ENCODE assay signal across 8 cellular contexts in the genomic region with DNA sequence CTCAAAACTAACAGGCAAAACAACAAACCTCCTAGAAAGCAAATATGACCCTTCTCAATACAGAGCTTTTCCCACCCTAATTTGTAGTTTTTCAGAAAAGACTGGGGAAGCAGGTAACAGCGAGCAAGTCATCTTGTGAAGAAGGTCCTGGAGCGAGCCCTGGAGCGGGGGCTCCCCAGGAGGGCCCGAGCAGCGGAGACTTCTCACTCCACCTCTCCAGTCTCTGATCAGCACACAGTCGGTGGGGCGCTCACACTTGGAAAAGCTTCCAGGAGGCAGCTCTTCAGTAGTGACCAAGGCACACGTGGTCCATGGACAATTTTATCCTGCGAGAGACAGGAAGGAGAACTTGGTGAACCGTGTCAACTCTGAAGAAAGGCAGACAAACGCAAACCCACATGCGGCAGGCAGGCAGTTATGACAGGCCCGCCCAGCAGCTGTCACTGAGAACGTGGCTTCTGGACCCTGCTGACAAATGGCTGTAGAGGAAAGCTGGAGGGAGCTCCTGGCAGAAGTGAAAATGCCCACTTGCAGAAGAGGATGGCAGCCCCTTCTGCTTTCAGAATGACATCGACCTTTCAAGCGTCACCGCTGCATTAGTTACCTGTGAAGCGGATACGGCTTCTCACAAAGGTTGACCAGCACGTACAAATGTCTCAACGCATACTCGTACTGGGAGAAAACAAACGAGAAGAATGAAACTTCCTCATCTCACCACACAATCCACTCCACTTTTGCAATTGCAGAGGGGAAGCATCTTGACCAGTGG. TPM values are rescaled to one million over a fixed set of nuclear protein-coding genes. Genes with fewer than 3 reads are reported as not detected.
DNase-seq lines count a peak whose midpoint lies in the region; ATAC-seq and TF ChIP-seq lines count a peak whose summit lies in the region.

No MANE protein-coding gene starts in this region.

- DNase-seq in NOMO-1 (lab: John Stamatoyannopoulos, UW; ENCODE audit: unreplicated experiment in 2 of 2) (peak; percentile 93 to 99), mucosa of descending colon (peak; percentile 31 to 70 (median 41)), OCI-M2 (lab: John Stamatoyannopoulos, UW; ENCODE audit: unreplicated experiment) (no peak), erythroblast (lab: John Stamatoyannopoulos, UW) (no peak), NCI-H1105 (lab: John Stamatoyannopoulos, UW) (no peak), lower leg skin (ENCODE audit: low spot score in 2 of 2) (no peak)

- WGBS in lower leg skin, 2 donors, result 82 to 87% methylated on average over 23 of the region's 23 CpGs

- no peaks in the 10 kb centered on the region for H3K4me1 ChIP-seq in mucosa of descending colon (ENCODE audit: low read depth)

- no peaks in the 10 kb centered on the region for H3K36me3 ChIP-seq in mucosa of descending colon (ENCODE audit: low read depth)

- no peak overlapping the region for H3K4me3 ChIP-seq in mucosa of descending colon
- no peak overlapping the region for H3K4me3 ChIP-seq in lower leg skin (ENCODE audit: low read depth, poor library complexity, severe bottlenecking)

- TF ChIP-seq CTCF in mucosa of descending colon (IDR thresholded peaks at IDR 0.05) (no peak), lower leg skin (IDR thresholded peaks at IDR 0.05) (no peak)

- TF ChIP-seq POLR2A in erythroblast (IDR thresholded peaks at IDR 0.05; ENCODE audit: low read length), result no peak
- no peak for TF ChIP-seq POLR2A in lower leg skin (IDR thresholded peaks at IDR 0.05)

- H3K9me3 ChIP-seq in mucosa of descending colon, result no peaks in the 10 kb centered on the region

- intact Hi-C loops in mucosa of descending colon (cut with DNase I, micrococcal nuclease), result no loop called here
- intact Hi-C loops in lower leg skin (cut with DNase I; ENCODE audit: low total_unique reads), result no loop called here

- ATAC-seq in GM18861 (IDR thresholded peaks at IDR 0.05; ENCODE audit: unreplicated experiment) (peak; percentile 92), HG02678 (IDR thresholded peaks at IDR 0.05; ENCODE audit: unreplicated experiment) (peak; percentile 96), mucosa of descending colon (peak; percentile 84)

RNA-seq across cellular contexts. Expression of a gene that starts 44.2 kb away (rescaled TPM):
- total RNA-seq in mucosa of descending colon, result 100 to 1,000 TPM in 1 of 3 donors, 10 to 100 TPM in 2; 86.8 to 103 (median 94.3) TPM
- total RNA-seq in lower leg skin, result 10 to 100 TPM; 36.5 to 48.0 (median 41.3) TPM

Comparison
In these comparisons a context has a peak if more than half of its experiments do, and no peak if none do; other contexts are left out.
1. DNase-seq: peak in NOMO-1 (2 of 2) and mucosa of descending colon (3 of 3); none in OCI-M2 (single experiment), erythroblast (0 of 2), NCI-H1105 (single experiment) and lower leg skin (0 of 2).
2. Peak in every context shown above with its lines, with median percentiles within 50 percentile points of each other: ATAC-seq.